ENCODE assay signal across 34 cellular contexts in genomic region chr5:7668627-7669026, GRCh38.
"Had no signal": no experiment of that assay in that cellular context is flagged by ENCODE, and none has a peak within 500 bp of the region (broad histone marks: within the 10 kb centered on the region; RNA-seq: fewer than 3 reads in every experiment).

No MANE protein-coding gene starts in this region.

- H3K4me1 Mint-ChIP-seq: activated B cell treated with CpG ODN at 0.5 μM for 24 hours; activated naive CD8-positive, alpha-beta T cell treated with anti-CD3 and anti-CD28 coated beads, Interleukin-2, amount 10 ng/mL, durations not matched to agents 7 days and 5 days; T-cell had no signal

- H3K27ac Mint-ChIP-seq: activated B cell treated with CpG ODN at 0.5 μM for 24 hours; activated CD8-positive, alpha-beta T cell treated with anti-CD3 and anti-CD28 coated beads for 36 hours; activated naive CD4-positive, alpha-beta T cell treated with anti-CD3 and anti-CD28 coated beads for 36 hours; activated naive CD4-positive, alpha-beta T cell treated with anti-CD3 and anti-CD28 coated beads, Interleukin-2, amount 50 U/mL, for 72 hours; activated naive CD8-positive, alpha-beta T cell treated with anti-CD3 and anti-CD28 coated beads, Interleukin-2, amount 10 ng/mL, durations not matched to agents 7 days and 5 days; activated T-helper 1 cell treated with anti-CD3 and anti-CD28 coated beads, Interleukin-12 subunit alpha, Interleukin-12 subunit beta, Interleukin-2, Interleukin-4 antibody, amounts not matched to agents 30 ng/mL and 10 ng/mL and 1 ng/mL, durations not matched to agents 14 hours and 24 hours and 36 hours; activated T-helper 2 cell treated with anti-CD3 and anti-CD28 coated beads, Interferon-gamma antibody, Interleukin-2, Interleukin-4, amounts not matched to agents 10 μg/mL and 5 μg/mL and 100 μg/mL, durations not matched to agents 14 hours and 24 hours and 36 hours; dendritic cell treated with granulocyte-macrophage colony-stimulating factor and Interleukin-4, amounts not matched to agents 40 ng/mL and 50 ng/mL, for 4 days; endodermal cell; T-cell; T-helper 1 cell treated with Interleukin-12 subunit alpha and Interleukin-12 subunit beta and Interleukin-4 antibody, amounts not matched to agents 30 μg/mL and 1 μg/mL, for 36 hours had no signal

- H3K9me3 Mint-ChIP-seq: activated B cell treated with CpG ODN at 0.5 μM for 24 hours; activated CD8-positive, alpha-beta T cell treated with anti-CD3 and anti-CD28 coated beads for 36 hours; activated naive CD4-positive, alpha-beta T cell treated with anti-CD3 and anti-CD28 coated beads for 36 hours; activated naive CD4-positive, alpha-beta T cell treated with anti-CD3 and anti-CD28 coated beads, Interleukin-2, amount 50 U/mL, for 72 hours; activated T-helper 2 cell treated with anti-CD3 and anti-CD28 coated beads, Interferon-gamma antibody, Interleukin-2, Interleukin-4, amounts not matched to agents 10 μg/mL and 5 μg/mL and 100 μg/mL, durations not matched to agents 14 hours and 24 hours and 36 hours; dendritic cell treated with granulocyte-macrophage colony-stimulating factor and Interleukin-4, amounts not matched to agents 40 ng/mL and 50 ng/mL, for 4 days; T-helper 1 cell treated with Interleukin-12 subunit alpha and Interleukin-12 subunit beta and Interleukin-4 antibody, amounts not matched to agents 30 μg/mL and 1 μg/mL, for 36 hours had no signal

- H3K27ac ChIP-seq: ascending aorta, breast epithelium, cardiac muscle cell, coronary artery, WERI-Rb-1 had no signal

- H3K4me3 ChIP-seq: ascending aorta, breast epithelium, cardiac muscle cell, coronary artery, dorsolateral prefrontal cortex had no signal

- H3K27me3 ChIP-seq: ascending aorta, breast epithelium, cardiac muscle cell, dorsolateral prefrontal cortex, foreskin keratinocyte had no signal

- ATAC-seq: activated CD4-positive, CD25-positive, alpha-beta regulatory T cell treated with anti-CD3 and anti-CD28 coated beads, Interleukin-2, amount 50 U/mL, for 24 hours; activated CD8-positive, alpha-beta T cell treated with anti-CD3 and anti-CD28 coated beads for 36 hours; activated naive CD4-positive, alpha-beta T cell treated with anti-CD3 and anti-CD28 coated beads, Interleukin-2, amount 50 U/mL, for 72 hours; esophagus mucosa; T-cell had no signal

- H3K36me3 ChIP-seq: ascending aorta, breast epithelium, cardiac muscle cell had no signal

- H3K9me3 ChIP-seq: ascending aorta, breast epithelium had no signal

- H3K4me1 ChIP-seq: ascending aorta, breast epithelium had no signal

- H3K36me3 Mint-ChIP-seq: activated naive CD4-positive, alpha-beta T cell treated with anti-CD3 and anti-CD28 coated beads, Interleukin-2, amount 50 U/mL, for 72 hours; activated naive CD8-positive, alpha-beta T cell treated with anti-CD3 and anti-CD28 coated beads, Interleukin-2, amount 10 ng/mL, durations not matched to agents 7 days and 5 days; T-cell had no signal

- DNase-seq: activated B cell treated with CpG ODN at 0.5 μM for 24 hours; activated CD4-positive, alpha-beta T cell treated with anti-CD3 and anti-CD28 coated beads for 48 hours; activated CD4-positive, alpha-beta T cell treated with anti-CD3 and anti-CD28 coated beads, Interleukin-2, amount 50 U/mL, for 1 hour; activated CD4-positive, alpha-beta T cell treated with anti-CD3 and anti-CD28 coated beads, Interleukin-2, amount 50 U/mL, for 48 hours; activated CD8-positive, alpha-beta memory T cell treated with anti-CD3 and anti-CD28 coated beads for 24 hours; activated CD8-positive, alpha-beta T cell treated with anti-CD3 and anti-CD28 coated beads for 36 hours; activated effector memory CD4-positive, alpha-beta T cell treated with anti-CD3 and anti-CD28 coated beads, Interleukin-2, amount 50 U/mL, for 16 hours; activated naive CD4-positive, alpha-beta T cell treated with anti-CD3 and anti-CD28 coated beads for 36 hours; activated naive CD8-positive, alpha-beta T cell treated with anti-CD3 and anti-CD28 coated beads, Interleukin-2, amount 10 ng/mL, durations not matched to agents 7 days and 5 days; activated T-cell treated with anti-CD3 and anti-CD28 coated beads, Interleukin-2, amount 50 U/mL, for 1 hour; activated T-cell treated with anti-CD3 and anti-CD28 coated beads, Interleukin-2, amount 50 U/mL, for 48 hours; central memory CD4-positive, alpha-beta T cell; cerebellar nuclear complex; dorsolateral prefrontal cortex; effector memory CD4-positive, alpha-beta T cell; endodermal cell; head of caudate nucleus; SW 1271; T-cell; T1000; WERI-Rb-1 had no signal

- H3K4me3 Mint-ChIP-seq: activated B cell treated with CpG ODN at 0.5 μM for 24 hours; activated CD8-positive, alpha-beta T cell treated with anti-CD3 and anti-CD28 coated beads for 36 hours; activated naive CD4-positive, alpha-beta T cell treated with anti-CD3 and anti-CD28 coated beads for 36 hours; activated naive CD8-positive, alpha-beta T cell treated with anti-CD3 and anti-CD28 coated beads, Interleukin-2, amount 10 ng/mL, durations not matched to agents 7 days and 5 days; activated T-helper 1 cell treated with anti-CD3 and anti-CD28 coated beads, Interleukin-12 subunit alpha, Interleukin-12 subunit beta, Interleukin-2, Interleukin-4 antibody, amounts not matched to agents 30 ng/mL and 10 ng/mL and 1 ng/mL, durations not matched to agents 14 hours and 24 hours and 36 hours; brain; dendritic cell treated with granulocyte-macrophage colony-stimulating factor and Interleukin-4, amounts not matched to agents 40 ng/mL and 50 ng/mL, for 4 days; endodermal cell; T-cell; T-helper 1 cell treated with Interleukin-12 subunit alpha and Interleukin-12 subunit beta and Interleukin-4 antibody, amounts not matched to agents 30 μg/mL and 1 μg/mL, for 36 hours had no signal
